ENCODE assay signal across 8 cellular contexts in the genomic region with DNA sequence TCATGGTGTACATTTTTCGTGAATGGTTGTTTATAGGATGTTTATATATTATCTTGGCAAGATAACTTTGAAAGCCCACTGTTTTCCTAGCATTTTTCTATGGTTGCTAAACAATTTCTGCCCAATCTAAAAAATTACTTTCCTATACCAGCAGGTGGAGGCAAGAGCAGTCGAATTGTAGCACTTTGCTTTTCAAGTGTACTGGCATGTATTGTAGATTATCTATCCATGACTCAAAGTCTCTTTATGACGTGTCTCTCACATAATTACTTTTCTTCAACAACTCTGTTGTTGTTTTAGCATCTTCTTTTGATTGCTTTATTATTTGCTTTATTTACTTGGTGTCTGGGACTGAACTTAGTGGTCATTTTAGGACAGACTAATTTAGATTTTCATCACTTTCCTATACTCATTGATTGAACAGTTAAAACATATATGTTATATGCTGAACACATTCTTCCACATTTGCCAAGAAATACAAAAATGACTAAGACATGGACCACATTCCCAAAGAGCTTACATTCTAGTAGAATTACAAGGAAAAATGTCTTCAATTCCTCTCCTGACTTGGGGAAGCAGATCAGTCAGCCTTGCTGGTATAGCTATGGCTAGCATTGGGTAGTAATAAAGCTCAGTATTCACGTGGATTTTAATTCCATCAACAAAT. TPM values are rescaled to one million over a fixed set of nuclear protein-coding genes. Genes with fewer than 3 reads are reported as not detected.
A peak's percentile ranks its signal among the peaks of the same experiment; 100 is the strongest.
DNase-seq lines count a peak whose midpoint lies in the region; ATAC-seq and TF ChIP-seq lines count a peak whose summit lies in the region.

No MANE protein-coding gene starts in this region.

- H3K36me3 Mint-ChIP-seq in nephron (ENCODE audit: low read depth) = peaks cover 28% of the 10 kb centered on the region

- TF ChIP-seq CTCF in nephron (IDR thresholded peaks at IDR 0.05; ENCODE audit: unreplicated experiment in 3 of 3) = peak; percentile 68 to 81 (median 70)

- H3K4me3 Mint-ChIP-seq in nephron = no peak overlapping the region

- ATAC-seq in GM19395 (IDR thresholded peaks at IDR 0.05; ENCODE audit: unreplicated experiment) (peak; percentile 90), HG03432 (IDR thresholded peaks at IDR 0.05; ENCODE audit: unreplicated experiment) (peak; percentile 86)

- DNase-seq in NCI-H146 treated with DMSO at 0.1 percent for 48 hours (lab: John Stamatoyannopoulos, UW; ENCODE audit: unreplicated experiment) (peak; percentile 12), NCI-H146 (lab: John Stamatoyannopoulos, UW) (no peak), SIG-M5 treated with dmso at 0.1 percent for 504 hours (lab: John Stamatoyannopoulos, UW; ENCODE audit: unreplicated experiment) (peak; percentile 75), dermis blood vessel endothelial cell (peak; percentile 80), posterior vena cava (ENCODE audit: low spot score) (no peak)

- no peaks in the 10 kb centered on the region for H3K27me3 Mint-ChIP-seq in nephron (ENCODE audit: low read depth)

- H3K9me3 Mint-ChIP-seq in nephron = no peaks in the 10 kb centered on the region

- intact Hi-C loops in posterior vena cava (cut with DNase I) = no loop called here

- no peaks in the 10 kb centered on the region for H3K4me1 Mint-ChIP-seq in nephron

- no peak overlapping the region for H3K27ac Mint-ChIP-seq in nephron

RNA-seq across cellular contexts. Expression of gene NLN, which starts 20.7 kb away (rescaled TPM):
- total RNA-seq in dermis blood vessel endothelial cell (40.2 and 78.3 TPM in 2 replicates), posterior vena cava (10 to 100 TPM; 17.6 to 20.4 TPM)

RNA-seq across cellular contexts. Expression of gene SGTB, which starts 20.8 kb away (rescaled TPM):
- 12.1 and 20.1 TPM in 2 replicates for total RNA-seq in dermis blood vessel endothelial cell
- total RNA-seq in posterior vena cava = 10 to 100 TPM; 22.0 to 35.4 TPM

Comparison
In these comparisons a context has a peak if more than half of its experiments do, and no peak if none do; other contexts are left out.
1. DNase-seq: peak in NCI-H146 treated with DMSO at 0.1 percent for 48 hours (single experiment), SIG-M5 treated with dmso at 0.1 percent for 504 hours (single experiment) and dermis blood vessel endothelial cell (single experiment); none in NCI-H146 (single experiment) and posterior vena cava (single experiment).